In genomic region chr22:37032535-37033460, GRCh38 we compare ENCODE assay signal across 1 cellular context.
TF ChIP-seq lines count a peak whose summit lies in the region.

No MANE protein-coding gene starts in this region.

TF ChIP-seq in HepG2, 621 proteins besides CTCF, POLR2A, EP300 and RAD21 (continued from another document and continues in another):
- TF ChIP-seq ZNF280D (CRISPR knock-in tag; IDR thresholded peaks at IDR 0.05) (peak; percentile 98), HMG20B (CRISPR knock-in tag; conservative IDR thresholded peaks at IDR 0.05) (peak; percentile 90), MXI1 (IDR thresholded peaks at IDR 0.05; ENCODE audit: borderline replicate concordance, low read depth, low read length) (no peak; the same call in 2 of the 3 replicates), ZNF562 (CRISPR knock-in tag; IDR thresholded peaks at IDR 0.05; ENCODE audit: borderline replicate concordance) (no peak), EED (CRISPR knock-in tag; IDR thresholded peaks at IDR 0.05) (no peak), ZNF740 (CRISPR knock-in tag; IDR thresholded peaks at IDR 0.05) (0 out of 2 replicates have a peak, but pooled peaks have one; percentile 8), ZSCAN12 (CRISPR knock-in tag; IDR thresholded peaks at IDR 0.05) (no peak), ZNF549 (CRISPR knock-in tag; IDR thresholded peaks at IDR 0.05) (no peak), ZNF644 (CRISPR knock-in tag; IDR thresholded peaks at IDR 0.05; ENCODE audit: low read depth) (peak; percentile 91), CERS6 (CRISPR knock-in tag; IDR thresholded peaks at IDR 0.05) (no peak), JUNB (CRISPR knock-in tag; IDR thresholded peaks at IDR 0.05; ENCODE audit: borderline replicate concordance) (peak; percentile 67; the same call in 1 of the 2 replicates), NFIB (CRISPR knock-in tag; IDR thresholded peaks at IDR 0.05; ENCODE audit: borderline replicate concordance) (no peak), ZNF597 (CRISPR knock-in tag; IDR thresholded peaks at IDR 0.05) (no peak), ZNF264 (CRISPR knock-in tag; IDR thresholded peaks at IDR 0.05) (peak; percentile 90), ZFP41 (CRISPR knock-in tag; IDR thresholded peaks at IDR 0.05; ENCODE audit: borderline replicate concordance) (no peak), ZNF773 (CRISPR knock-in tag; IDR thresholded peaks at IDR 0.05; ENCODE audit: borderline replicate concordance) (no peak), ZNF12 (CRISPR knock-in tag; IDR thresholded peaks at IDR 0.05) (0 out of 2 replicates have a peak, but pooled peaks have one; percentile 83), DPF2 (CRISPR knock-in tag; IDR thresholded peaks at IDR 0.05; ENCODE audit: borderline replicate concordance, low read depth) (peak; percentile 92), ATAD3A (CRISPR knock-in tag; IDR thresholded peaks at IDR 0.05) (no peak), TBX2 (CRISPR knock-in tag; IDR thresholded peaks at IDR 0.05; ENCODE audit: borderline replicate concordance) (peak; percentile 98), ARNT (IDR thresholded peaks at IDR 0.05) (no peak), PLRG1 (conservative IDR thresholded peaks at IDR 0.05) (no peak), CREBL2 (CRISPR knock-in tag; IDR thresholded peaks at IDR 0.05; ENCODE audit: borderline replicate concordance) (no peak), ZNF574 (CRISPR knock-in tag; IDR thresholded peaks at IDR 0.05) (peak; percentile 90; the same call in 1 of the 2 replicates), ZNF460 (CRISPR knock-in tag; IDR thresholded peaks at IDR 0.05; ENCODE audit: borderline replicate concordance) (peak; percentile 71; the same call in 1 of the 2 replicates), SNRNP70 (IDR thresholded peaks at IDR 0.05; ENCODE audit: low read depth, low read length) (no peak), KDM5A (IDR thresholded peaks at IDR 0.05; ENCODE audit: borderline replicate concordance, low read length) (no peak), ZNF737 (CRISPR knock-in tag; IDR thresholded peaks at IDR 0.05; ENCODE audit: borderline replicate concordance) (no peak), ZNF33A (CRISPR knock-in tag; IDR thresholded peaks at IDR 0.05; ENCODE audit: borderline replicate concordance) (no peak; the same call in 1 of the 2 replicates), ZNF607 (CRISPR knock-in tag; IDR thresholded peaks at IDR 0.05; ENCODE audit: borderline replicate concordance) (peak; percentile 91; the same call in 1 of the 2 replicates), ADNP (CRISPR knock-in tag; IDR thresholded peaks at IDR 0.05) (peak; percentile 100), HNRNPK (IDR thresholded peaks at IDR 0.05; ENCODE audit: low read depth, low read length, poor library complexity, severe bottlenecking) (no peak), FOXP1 (IDR thresholded peaks at IDR 0.05) (peak; percentile 81), FOXP1 (CRISPR knock-in tag; IDR thresholded peaks at IDR 0.05) (peak; percentile 95), ELK4 (CRISPR knock-in tag; IDR thresholded peaks at IDR 0.05; ENCODE audit: borderline replicate concordance) (no peak), PATZ1 (CRISPR knock-in tag; IDR thresholded peaks at IDR 0.05) (peak; percentile 97), RXRB (CRISPR knock-in tag; IDR thresholded peaks at IDR 0.05; ENCODE audit: borderline replicate concordance) (peak; percentile 99), MZF1 (CRISPR knock-in tag; IDR thresholded peaks at IDR 0.05; ENCODE audit: borderline replicate concordance) (no peak), WIZ (CRISPR knock-in tag; IDR thresholded peaks at IDR 0.05) (no peak), MTF2 (CRISPR knock-in tag; IDR thresholded peaks at IDR 0.05; ENCODE audit: borderline replicate concordance) (no peak), ZNF556 (CRISPR knock-in tag; IDR thresholded peaks at IDR 0.05; ENCODE audit: borderline replicate concordance) (peak; percentile 67; the same call in 1 of the 2 replicates), KMT2A (CRISPR knock-in tag; IDR thresholded peaks at IDR 0.05) (peak; percentile 66; the same call in 1 of the 2 replicates), MBNL3 (CRISPR knock-in tag; conservative IDR thresholded peaks at IDR 0.05) (0 out of 2 replicates have a peak, but pooled peaks have one; percentile 66), NCOA5 (CRISPR knock-in tag; IDR thresholded peaks at IDR 0.05) (no peak), CBX2 (IDR thresholded peaks at IDR 0.05; ENCODE audit: low read depth, low read length) (no peak), CBX2 (CRISPR knock-in tag; IDR thresholded peaks at IDR 0.05; ENCODE audit: low read depth) (no peak), ZBTB37 (CRISPR knock-in tag; IDR thresholded peaks at IDR 0.05) (peak; percentile 94), ZNF790 (CRISPR knock-in tag; IDR thresholded peaks at IDR 0.05; ENCODE audit: borderline replicate concordance) (no peak), ZNF317 (CRISPR knock-in tag; IDR thresholded peaks at IDR 0.05) (peak; percentile 73), GMEB2 (CRISPR knock-in tag; IDR thresholded peaks at IDR 0.05; ENCODE audit: low read depth) (0 out of 2 replicates have a peak, but pooled peaks have one; percentile 26), RBFOX2 (IDR thresholded peaks at IDR 0.05; ENCODE audit: low read depth, low read length) (peak; percentile 81)
